ENCODE assay signal across 1 cellular context in the genomic region with DNA sequence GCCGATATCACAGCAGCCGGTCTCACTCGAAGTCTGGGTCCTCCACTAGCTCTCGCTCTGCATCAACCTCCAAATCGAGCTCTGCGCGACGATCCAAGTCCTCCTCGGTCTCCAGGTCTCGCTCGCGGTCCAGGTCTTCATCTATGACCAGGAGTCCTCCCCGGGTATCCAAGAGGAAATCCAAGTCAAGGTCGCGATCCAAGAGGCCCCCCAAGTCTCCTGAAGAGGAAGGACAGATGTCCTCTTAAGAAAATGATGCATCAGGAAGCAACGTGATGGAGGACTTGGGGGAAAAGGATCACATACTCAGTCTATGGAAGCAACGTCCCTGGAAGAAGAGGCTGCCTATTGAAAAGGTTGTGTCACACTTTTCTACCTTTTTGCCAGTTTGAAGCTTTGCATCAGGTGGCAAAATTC.
TF ChIP-seq lines count a peak whose summit lies in the region.

No MANE protein-coding gene starts in this region.

TF ChIP-seq in endothelial cell of umbilical vein, 7 proteins besides CTCF, POLR2A, EP300 and RAD21:
- TF ChIP-seq EZH2 (IDR thresholded peaks at IDR 0.05; ENCODE audit: borderline replicate concordance, low read depth, low read length, severe bottlenecking) = no peak
- TF ChIP-seq FOS (IDR thresholded peaks at IDR 0.05; ENCODE audit: borderline replicate concordance, insufficient read depth, low read length) = no peak
- TF ChIP-seq POLR2AphosphoS5 (IDR thresholded peaks at IDR 0.05; ENCODE audit: insufficient read depth, low read depth, low read length) = no peak
- TF ChIP-seq, protein P1, sequence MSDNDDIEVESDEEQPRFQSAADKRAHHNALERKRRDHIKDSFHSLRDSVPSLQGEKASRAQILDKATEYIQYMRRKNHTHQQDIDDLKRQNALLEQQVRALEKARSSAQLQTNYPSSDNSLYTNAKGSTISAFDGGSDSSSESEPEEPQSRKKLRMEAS (IDR thresholded peaks at IDR 0.05; ENCODE audit: insufficient read depth, insufficient read length) = no peak
- no peak for TF ChIP-seq JUN (IDR thresholded peaks at IDR 0.05; ENCODE audit: borderline replicate concordance, insufficient read depth, insufficient read length, low read depth)
- TF ChIP-seq GATA2 (IDR thresholded peaks at IDR 0.05; ENCODE audit: insufficient read depth, insufficient read length, low read depth, low read length) = no peak
- no peak for TF ChIP-seq MYC (IDR thresholded peaks at IDR 0.05; ENCODE audit: low read depth, low read length)
TF ChIP-seq in endothelial cell of umbilical vein: peak in this region for 0.
